ENCODE assay signal across 11 cellular contexts in genomic region chr10:96664563-96664962, GRCh38. TPM values are rescaled to one million over a fixed set of nuclear protein-coding genes. Genes with fewer than 3 reads are reported as not detected.
DNase-seq lines count a peak whose midpoint lies in the region; ATAC-seq, FAIRE-seq and TF ChIP-seq lines count a peak whose summit lies in the region.
"Had no signal": no experiment of that assay in that cellular context is flagged by ENCODE, and none has a peak within 500 bp of the region (broad histone marks: within the 10 kb centered on the region; RNA-seq: fewer than 3 reads in every experiment).

No MANE protein-coding gene starts in this region.

- DNase-seq in activated T-cell treated with anti-CD3 and anti-CD28 coated beads, Interleukin-2, amount 50 U/mL, for 72 hours, result peak in 1 of 2 donors; percentile 31
- DNase-seq in activated T-cell treated with anti-CD3 and anti-CD28 coated beads, Interleukin-2, amount 50 U/mL, for 1 hour, result no peak
- DNase-seq in HuH-7 (ENCODE audit: low spot score) (peak; percentile 39), K562 (ENCODE audit: extremely low read depth in 1 of 4, low spot score in 3 of 4) (no peak), tibial artery (no peak), pons (ENCODE audit: low spot score) (no peak)
- DNase-seq in stimulated activated naive B cell treated with anti-CD40 and anti-IgM and Interleukin-4, amounts not matched to agents 10 μg/mL and 1 μg/mL and 100 μg/mL, for 72 hours, result no peak
- DNase-seq: MG63 had no signal

- no peak overlapping the region for H3K4me2 ChIP-seq in K562 (ENCODE audit: insufficient read depth, low read length)

- no peaks in the 10 kb centered on the region for H3K27me3 Mint-ChIP-seq in activated T-cell treated with anti-CD3 and anti-CD28 coated beads, Interleukin-2, amount 50 U/mL, for 72 hours (ENCODE audit: low read depth)
- no peaks in the 10 kb centered on the region for H3K27me3 Mint-ChIP-seq in stimulated activated naive B cell treated with anti-CD40 and anti-IgM and Interleukin-4, amounts not matched to agents 10 μg/mL and 1 μg/mL and 100 μg/mL, for 72 hours

- H3K27ac ChIP-seq in K562 (ENCODE audit: extremely low read depth, low read depth, low read length), result no peak overlapping the region
- no peak overlapping the region for H3K27ac ChIP-seq in tibial artery

- H3K4me3 ChIP-seq in K562 (no peak overlapping the region), tibial artery (no peak overlapping the region)
- H3K4me3 ChIP-seq: MG63 had no signal

- no peaks in the 10 kb centered on the region for H3K79me2 ChIP-seq in K562 (ENCODE audit: control insufficient read depth, insufficient read depth, low read length)

- no peak for TF ChIP-seq POLR2A in K562 (conservative IDR thresholded peaks at IDR 0.05)

- no peaks in the 10 kb centered on the region for H3K36me3 ChIP-seq in K562 (ENCODE audit: control insufficient read depth, insufficient read depth, low read length)
- H3K36me3 ChIP-seq in tibial artery, result no peaks in the 10 kb centered on the region
- H3K36me3 ChIP-seq: MG63 had no signal

- no peaks in the 10 kb centered on the region; a peak in 2 of 5 replicates for H3K4me1 ChIP-seq in K562 (replicated peaks in 1 of 2; ENCODE audit: control insufficient read depth in 2 of 2, insufficient read depth in 2 of 2, low read length in 2 of 2)
- H3K4me1 ChIP-seq in tibial artery, result no peaks in the 10 kb centered on the region

- no peak overlapping the region for H3K27ac Mint-ChIP-seq in activated T-cell treated with anti-CD3 and anti-CD28 coated beads, Interleukin-2, amount 50 U/mL, for 72 hours
- H3K27ac Mint-ChIP-seq in stimulated activated naive B cell treated with anti-CD40 and anti-IgM and Interleukin-4, amounts not matched to agents 10 μg/mL and 1 μg/mL and 100 μg/mL, for 72 hours, result peak overlapping the region; percentile 9

- peak overlapping the region in 1 of 2 donors; percentile 22 for H3K4me3 Mint-ChIP-seq in activated T-cell treated with anti-CD3 and anti-CD28 coated beads, Interleukin-2, amount 50 U/mL, for 72 hours
- no peak overlapping the region for H3K4me3 Mint-ChIP-seq in stimulated activated naive B cell treated with anti-CD40 and anti-IgM and Interleukin-4, amounts not matched to agents 10 μg/mL and 1 μg/mL and 100 μg/mL, for 72 hours

- in situ Hi-C loops in K562 (cut with MboI), result no loop called here

- no peaks in the 10 kb centered on the region for H3K9me3 ChIP-seq in K562 (replicated peaks; ENCODE audit: control insufficient read depth, insufficient read depth, low read depth, low read length)
- no peaks in the 10 kb centered on the region for H3K9me3 ChIP-seq in tibial artery
- H3K9me3 ChIP-seq: MG63 had no signal

- peaks cover 5% of the 10 kb centered on the region for H3K4me1 Mint-ChIP-seq in activated T-cell treated with anti-CD3 and anti-CD28 coated beads, Interleukin-2, amount 50 U/mL, for 72 hours (ENCODE audit: low read depth)
- peaks cover 47 to 72% of the 10 kb centered on the region in 2 donors for H3K4me1 Mint-ChIP-seq in stimulated activated naive B cell treated with anti-CD40 and anti-IgM and Interleukin-4, amounts not matched to agents 10 μg/mL and 1 μg/mL and 100 μg/mL, for 72 hours

- H3K9ac ChIP-seq in K562 (ENCODE audit: insufficient read depth in 1 of 2, low read depth in 2 of 2, low read length in 2 of 2), result no peak overlapping the region

- H2AFZ ChIP-seq in K562 (ENCODE audit: low read depth, low read length), result no peak overlapping the region

- POLR2A ChIA-PET in K562 (lab: Yijun Ruan, JAX), result interaction anchor here (0.7 kb wide), 1 partner anchor 394 kb away, joined by 3 read pairs; no protein-coding TSS in a partner anchor

- BruUV-seq in K562 (replicated peaks; lab: Mats Ljungman, UMichigan), result no TSS peak

- WGBS in K562 (ENCODE audit: insufficient coverage, low coverage, missing lambda C conversion rate), result 35% methylated on average over 3 of the region's 3 CpGs

- no peaks in the 10 kb centered on the region for H4K20me1 ChIP-seq in K562 (replicated peaks; ENCODE audit: control insufficient read depth, insufficient read depth, low read length)

- TF ChIP-seq EP300 in K562 (IDR thresholded peaks at IDR 0.05; ENCODE audit: low read length), result no peak

- intact Hi-C loops in K562 (cut with micrococcal nuclease), result loop anchor here (5.0 kb wide), 1 partner anchor 78 kb away; no protein-coding TSS in a partner anchor
- intact Hi-C loops in tibial artery (cut with DNase I; ENCODE audit: low total_unique reads), result loop anchor here (5.0 kb wide), 1 partner anchor 928 kb away; no protein-coding TSS in a partner anchor

- TF ChIP-seq CTCF in K562 (IDR thresholded peaks at IDR 0.05 in 2 of 3, conservative IDR thresholded peaks at IDR 0.05 in 1 of 3; ENCODE audit: insufficient read depth in 2 of 3, low read depth in 1 of 3, low read length in 3 of 3) (no peak), tibial artery (IDR thresholded peaks at IDR 0.05) (no peak)

- CTCF ChIA-PET in K562 (lab: Yijun Ruan, JAX; ENCODE audit: low intra/inter-chr PET ratio), result no interaction called here

- no peak for FAIRE-seq in K562 (lab: Jason Lieb, UNC)
- FAIRE-seq: colon, TTC549 had no signal

- no peaks in the 10 kb centered on the region for H3K9me3 Mint-ChIP-seq in activated T-cell treated with anti-CD3 and anti-CD28 coated beads, Interleukin-2, amount 50 U/mL, for 72 hours
- H3K9me3 Mint-ChIP-seq in stimulated activated naive B cell treated with anti-CD40 and anti-IgM and Interleukin-4, amounts not matched to agents 10 μg/mL and 1 μg/mL and 100 μg/mL, for 72 hours, result no peaks in the 10 kb centered on the region

- peak; percentile 72 to 91 for ATAC-seq in activated T-cell treated with anti-CD3 and anti-CD28 coated beads, Interleukin-2, amount 50 U/mL, for 72 hours (replicated peaks in 1 of 2)
- ATAC-seq in K562, result 0 out of 3 replicates have a peak, but pooled peaks have one; percentile 29
- ATAC-seq in stimulated activated naive B cell treated with anti-CD40 and anti-IgM and Interleukin-4, amounts not matched to agents 10 μg/mL and 1 μg/mL and 100 μg/mL, for 72 hours (replicated peaks), result peak; percentile 76 to 81
- no peak for ATAC-seq in HG02938 (IDR thresholded peaks at IDR 0.05; ENCODE audit: unreplicated experiment)

- no peak for TF ChIP-seq RAD21 in K562 (CRISPR knock-in tag; conservative IDR thresholded peaks at IDR 0.05 in 1 of 2, IDR thresholded peaks at IDR 0.05 in 1 of 2)

- no peaks in the 10 kb centered on the region for H3K27me3 ChIP-seq in K562 (ENCODE audit: control insufficient read depth in 2 of 2, insufficient read depth in 2 of 2, low read length in 2 of 2)
- no peaks in the 10 kb centered on the region for H3K27me3 ChIP-seq in tibial artery
- H3K27me3 ChIP-seq: MG63 had no signal

- H3K36me3 Mint-ChIP-seq in activated T-cell treated with anti-CD3 and anti-CD28 coated beads, Interleukin-2, amount 50 U/mL, for 72 hours (ENCODE audit: insufficient read depth in 2 of 2), result no peaks in the 10 kb centered on the region
- H3K36me3 Mint-ChIP-seq in stimulated activated naive B cell treated with anti-CD40 and anti-IgM and Interleukin-4, amounts not matched to agents 10 μg/mL and 1 μg/mL and 100 μg/mL, for 72 hours, result peaks cover 20 to 40% of the 10 kb centered on the region in 2 donors

- H3K9me1 ChIP-seq in K562 (ENCODE audit: control insufficient read depth, insufficient read depth, low read length), result no peaks in the 10 kb centered on the region

TF ChIP-seq in K562, 482 proteins besides CTCF, POLR2A, EP300 and RAD21 (continues in another document):
- TF ChIP-seq PKNOX1 (IDR thresholded peaks at IDR 0.05), result peak; percentile 88

RNA-seq across cellular contexts. Expression of gene PIK3AP1, which starts 55.8 kb away (rescaled TPM):
- 10 to 100 TPM in 1 of 2 donors, 1 to 10 TPM in 1; 5.1 to 20.6 TPM for total RNA-seq in activated T-cell treated with anti-CD3 and anti-CD28 coated beads, Interleukin-2, amount 50 U/mL, for 72 hours
- total RNA-seq in K562 (2011; cell fraction: chromatin; rRNA removed; ENCODE audit: low replicate concordance), result 3.0 and 3.5 TPM in 2 replicates
- total RNA-seq in K562 (2011; cell fraction: nucleolus; rRNA removed), result 1.0 and 1.2 TPM in 2 replicates
- total RNA-seq in K562 (2011; cell fraction: nucleoplasm; rRNA removed), result 1.6 and 1.8 TPM in 2 replicates
- 1.5 and 1.6 TPM in 2 replicates for total RNA-seq in K562 (2014; rRNA removed)
- total RNA-seq in K562 (2014; rRNA removed; fragmentation: Illumina TruSeq; extraction: Trizol), result 1.6 TPM in 2 replicates
- 1.1 and 1.5 TPM in 2 replicates for total RNA-seq in K562 (2015; rRNA removed; fragmentation: Illumina TruSeq; extraction: Trizol)
- total RNA-seq in K562 (2021), result 1.4 TPM in 2 replicates
- polyA plus RNA-seq in K562 (2011; rRNA removed), result 2.4 and 5.1 TPM in 2 replicates
- 1.4 and 4.7 TPM in 2 replicates for polyA plus RNA-seq in K562 (2011; cell fraction: cytosol; rRNA removed)
- 1.9 and 3.7 TPM in 2 replicates for polyA plus RNA-seq in K562 (2011; cell fraction: nucleus; rRNA removed)
- polyA plus RNA-seq in K562 (2012), result 0.98 and 1.3 TPM in 2 replicates
- polyA plus RNA-seq in K562 (2014; fragmentation: Illumina TruSeq; extraction: Trizol), result 1.7 and 1.9 TPM in 2 replicates
- polyA plus RNA-seq in K562 (2014; fragmentation: Nextera tagmentation; extraction: Ambion mirVana), result under 1 TPM; 0.20 to 0.35 TPM
- 1.2 and 1.3 TPM in 2 replicates for polyA plus RNA-seq in K562 (2014; rRNA removed)
- polyA minus RNA-seq in K562 (2011; rRNA and poly(A)+ RNA removed), result 4.9 and 17.9 TPM in 2 replicates
- 2.7 and 6.6 TPM in 2 replicates for polyA minus RNA-seq in K562 (2011; cell fraction: cytosol; rRNA and poly(A)+ RNA removed)
- polyA minus RNA-seq in K562 (2011; cell fraction: nucleus; rRNA and poly(A)+ RNA removed), result 0.94 and 4.3 TPM in 2 replicates
